In genomic region chr2:184646593-184646992, GRCh38 we compare ENCODE assay signal across 19 cellular contexts. TPM values are rescaled to one million over a fixed set of nuclear protein-coding genes. Genes with fewer than 3 reads are reported as not detected.
"Had no signal": no experiment of that assay in that cellular context is flagged by ENCODE, and none has a peak within 500 bp of the region (broad histone marks: within the 10 kb centered on the region; RNA-seq: fewer than 3 reads in every experiment).

No MANE protein-coding gene starts in this region.

- H3K4me3 ChIP-seq: ascending aorta, coronary artery, lower lobe of right lung, sigmoid colon, upper lobe of right lung had no signal

- H3K27me3 ChIP-seq: ascending aorta, foreskin keratinocyte, sigmoid colon, upper lobe of right lung had no signal

- DNase-seq: activated B cell treated with CpG ODN at 0.5 μM for 24 hours; activated CD4-positive, alpha-beta T cell treated with anti-CD3 and anti-CD28 coated beads for 48 hours; activated CD8-positive, alpha-beta T cell treated with anti-CD3 and anti-CD28 coated beads for 36 hours; activated naive CD4-positive, alpha-beta T cell treated with anti-CD3 and anti-CD28 coated beads, Interleukin-2, amount 10 ng/mL, durations not matched to agents 7 days and 5 days; activated naive CD8-positive, alpha-beta T cell treated with anti-CD3 and anti-CD28 coated beads, Interleukin-2, amount 50 U/mL, for 24 hours; activated T-cell treated with anti-CD3 and anti-CD28 coated beads, Interleukin-2, amount 50 U/mL, for 4 hours; hippocampal formation; left colon; lower lobe of right lung; nucleus accumbens; sigmoid colon; stimulated activated CD4-positive, alpha-beta T cell treated with anti-CD3 and anti-CD28 coated beads, Interleukin-4, amount 100 ng/mL, for 4 hours; stimulated activated naive CD4-positive, alpha-beta T cell; upper lobe of right lung had no signal

- H3K9me3 ChIP-seq: ascending aorta, lower lobe of right lung, sigmoid colon, upper lobe of right lung had no signal

- H3K27ac ChIP-seq: ascending aorta, coronary artery, foreskin keratinocyte, lower lobe of right lung, sigmoid colon, upper lobe of right lung had no signal

- H3K36me3 ChIP-seq: ascending aorta, lower lobe of right lung, sigmoid colon, upper lobe of right lung had no signal

- ATAC-seq: activated CD8-positive, alpha-beta T cell treated with anti-CD3 and anti-CD28 coated beads for 36 hours; activated naive CD8-positive, alpha-beta T cell treated with anti-CD3 and anti-CD28 coated beads, Interleukin-2, amount 50 U/mL, for 24 hours; activated T-cell treated with anti-CD3 and anti-CD28 coated beads, Interleukin-2, amount 50 U/mL, for 4 hours; left colon; natural killer cell treated with Interleukin-12 subunit alpha and Interleukin-12 subunit beta and Interleukin-15 and Interleukin-18, amount 100 ng/mL, for 72 hours had no signal

- H3K4me1 ChIP-seq: ascending aorta, foreskin keratinocyte, lower lobe of right lung, sigmoid colon, upper lobe of right lung had no signal

RNA-seq across cellular contexts. Expression of gene ZNF804A, which starts 48.3 kb away (rescaled TPM):
- total RNA-seq: activated CD8-positive, alpha-beta T cell treated with anti-CD3 and anti-CD28 coated beads for 36 hours; activated T-cell treated with anti-CD3 and anti-CD28 coated beads, Interleukin-2, amount 50 U/mL, for 4 hours; ascending aorta; epithelial cell of proximal tubule; foreskin keratinocyte had no signal
- polyA plus RNA-seq: foreskin keratinocyte had no signal
